In the genomic region with DNA sequence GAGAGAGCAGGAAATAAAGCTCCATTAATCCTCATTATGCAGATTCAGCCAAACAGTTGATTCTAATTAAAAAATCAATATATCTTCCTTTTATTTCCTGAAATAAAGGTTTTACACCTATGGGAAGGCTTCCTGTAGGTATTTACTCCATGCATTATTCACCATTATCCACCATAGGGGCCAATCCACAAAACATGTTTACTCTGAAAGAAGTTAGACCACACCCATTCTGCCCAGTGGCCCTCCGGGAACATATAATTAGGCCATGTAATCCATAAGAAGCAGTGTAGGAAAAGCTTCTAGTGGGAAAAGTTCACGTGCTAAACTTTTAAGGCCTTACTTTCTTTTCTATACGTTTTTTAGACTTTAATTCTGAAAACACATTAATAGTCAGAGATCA, we compare ENCODE assay signal across 28 cellular contexts. TPM values are rescaled to one million over a fixed set of nuclear protein-coding genes. Genes with fewer than 3 reads are reported as not detected.
DNase-seq lines count a peak whose midpoint lies in the region; TF ChIP-seq lines count a peak whose summit lies in the region.
"Had no signal": no experiment of that assay in that cellular context is flagged by ENCODE, and none has a peak within 500 bp of the region (broad histone marks: within the 10 kb centered on the region; RNA-seq: fewer than 3 reads in every experiment).

No MANE protein-coding gene starts in this region.

- intact Hi-C loops in colonic mucosa (cut with DNase I) = no loop called here

- H3K27me3 ChIP-seq in Karpas-422 (ENCODE audit: low read length) (no peaks in the 10 kb centered on the region), colonic mucosa (no peaks in the 10 kb centered on the region)
- H3K27me3 ChIP-seq: BE2C, breast epithelium, neutrophil had no signal

- H3K36me3 Mint-ChIP-seq in neural crest cell (ENCODE audit: low read depth) = peaks cover 11% of the 10 kb centered on the region
- H3K36me3 Mint-ChIP-seq in chondrocyte (ENCODE audit: low read depth) = no peaks in the 10 kb centered on the region
- H3K36me3 Mint-ChIP-seq: activated naive CD8-positive, alpha-beta T cell; memory B cell had no signal

- H3K4me3 Mint-ChIP-seq in neural crest cell = peak overlapping the region; percentile 2
- H3K4me3 Mint-ChIP-seq in chondrocyte (ENCODE audit: unreplicated experiment) = no peak overlapping the region
- H3K4me3 Mint-ChIP-seq: activated B cell treated with CpG ODN at 0.5 μM for 24 hours; activated naive CD8-positive, alpha-beta T cell; CD8-positive, alpha-beta T cell; memory B cell; T-cell had no signal

- 0 out of 2 replicates have a peak overlapping the region, but pooled peaks have one; percentile 74 for H3K27ac ChIP-seq in Karpas-422 (ENCODE audit: low read length)
- peak overlapping the region; percentile 0 for H3K27ac ChIP-seq in colonic mucosa
- H3K27ac ChIP-seq: breast epithelium, left lung, neutrophil, psoas muscle had no signal

- no peaks in the 10 kb centered on the region for H3K9me3 Mint-ChIP-seq in neural crest cell
- H3K9me3 Mint-ChIP-seq in chondrocyte (ENCODE audit: low read depth) = no peaks in the 10 kb centered on the region
- H3K9me3 Mint-ChIP-seq: activated B cell treated with CpG ODN at 0.5 μM for 24 hours; CD8-positive, alpha-beta T cell; memory B cell; T-cell had no signal

- H3K36me3 ChIP-seq in Karpas-422 (ENCODE audit: insufficient read depth, low read length) (no peaks in the 10 kb centered on the region), colonic mucosa (no peaks in the 10 kb centered on the region)
- H3K36me3 ChIP-seq: BE2C, breast epithelium, left lung, neutrophil had no signal

- no peaks in the 10 kb centered on the region for H4K20me1 ChIP-seq in Karpas-422 (ENCODE audit: insufficient read depth, low read depth, low read length)

- no peaks in the 10 kb centered on the region for H3K27me3 Mint-ChIP-seq in neural crest cell (ENCODE audit: low read depth)
- H3K27me3 Mint-ChIP-seq in chondrocyte (ENCODE audit: low read depth) = no peaks in the 10 kb centered on the region
- H3K27me3 Mint-ChIP-seq: activated B cell treated with CpG ODN at 0.5 μM for 24 hours; activated naive CD8-positive, alpha-beta T cell; memory B cell had no signal

- H3K27ac Mint-ChIP-seq in neural crest cell (ENCODE audit: unreplicated experiment) = no peak overlapping the region
- no peak overlapping the region for H3K27ac Mint-ChIP-seq in chondrocyte (ENCODE audit: unreplicated experiment)
- H3K27ac Mint-ChIP-seq: activated B cell treated with CpG ODN at 0.5 μM for 24 hours; activated naive CD8-positive, alpha-beta T cell; CD8-positive, alpha-beta T cell; memory B cell; T-cell had no signal

- H3K4me3 ChIP-seq in Karpas-422 (ENCODE audit: low read length) = no peak overlapping the region
- no peak overlapping the region for H3K4me3 ChIP-seq in colonic mucosa
- H3K4me3 ChIP-seq: breast epithelium, K562, left lung, psoas muscle had no signal

- H3K4me1 Mint-ChIP-seq in neural crest cell (peaks cover 48% of the 10 kb centered on the region), chondrocyte (ENCODE audit: low read depth) (peaks cover 26% of the 10 kb centered on the region)
- H3K4me1 Mint-ChIP-seq: memory B cell, T-cell had no signal

- no peak overlapping the region for H3K4me2 ChIP-seq in Karpas-422 (ENCODE audit: low read depth, low read length, poor library complexity, severe bottlenecking)

- H3K9me2 ChIP-seq in Karpas-422 (replicated peaks; ENCODE audit: insufficient read depth, low read length) = no peaks in the 10 kb centered on the region

- TF ChIP-seq CTCF in colonic mucosa (IDR thresholded peaks at IDR 0.05) (no peak), neural crest cell (conservative IDR thresholded peaks at IDR 0.05) (no peak), chondrocyte (IDR thresholded peaks at IDR 0.05) (no peak)

- H3K9me3 ChIP-seq in Karpas-422 (ENCODE audit: low read length) (no peaks in the 10 kb centered on the region), colonic mucosa (no peaks in the 10 kb centered on the region)
- H3K9me3 ChIP-seq: BE2C, breast epithelium, left lung, neutrophil, psoas muscle had no signal

- peak; percentile 28 for DNase-seq in NCI-H345 (lab: John Stamatoyannopoulos, UW)
- no peak for DNase-seq in NCI-H345 treated with DMSO at 0.1 percent for 48 hours (lab: John Stamatoyannopoulos, UW; ENCODE audit: unreplicated experiment)
- no peak for DNase-seq in Karpas-422
- peak; percentile 48 for DNase-seq in colonic mucosa
- DNase-seq in neural crest cell (ENCODE audit: low read depth, low spot score) = no peak
- no peak for DNase-seq in pons (ENCODE audit: low spot score)
- DNase-seq in stimulated activated CD4-positive, alpha-beta T cell treated with anti-CD3 and anti-CD28 coated beads, Interleukin-2, amount 100 ng/mL, for 24 hours = no peak
- no peak for DNase-seq in chondrocyte (ENCODE audit: low spot score)
- DNase-seq: ACHN; activated B cell treated with CpG ODN at 0.5 μM for 24 hours; activated CD4-positive, alpha-beta T cell treated with anti-CD3 and anti-CD28 coated beads, Interleukin-2, amount 50 U/mL, for 1 hour; activated effector memory CD4-positive, alpha-beta T cell treated with Interleukin-2 at 50 U/mL for 16 hours; activated T-cell treated with anti-CD3 and anti-CD28 coated beads, Interleukin-2, amount 50 U/mL, for 1 hour; BE2C; CD8-positive, alpha-beta T cell; effector CD4-positive, alpha-beta T cell; EL; left lung; NCI-H226; NK-92 treated with Interleukin-12 subunit alpha and Interleukin-12 subunit beta, amount 100 ng/mL, for 24 hours; psoas muscle; stimulated activated CD4-positive, alpha-beta T cell treated with anti-CD3 and anti-CD28 coated beads, Interleukin-4, amount 100 ng/mL, for 4 hours; T-cell had no signal

- no peaks in the 10 kb centered on the region for H3K79me2 ChIP-seq in Karpas-422 (ENCODE audit: low read length)

- H2AFZ ChIP-seq in Karpas-422 (ENCODE audit: low read length) = 0 out of 2 replicates have a peak overlapping the region, but pooled peaks have one; percentile 56

- H3K9ac ChIP-seq in Karpas-422 (ENCODE audit: low read length) = no peak overlapping the region
- H3K9ac ChIP-seq in colonic mucosa (ENCODE audit: low read depth in 2 of 2, low read length in 2 of 2) = no peak overlapping the region

- H3K4me1 ChIP-seq in Karpas-422 (ENCODE audit: low read length) (peaks cover 27% of the 10 kb centered on the region), colonic mucosa (no peaks in the 10 kb centered on the region)
- H3K4me1 ChIP-seq: BE2C, breast epithelium, psoas muscle had no signal

RNA-seq across cellular contexts. Expression of a gene that starts 57.7 kb away (rescaled TPM):
- 230 and 256 TPM in 2 replicates for total RNA-seq in Karpas-422 (2014; rRNA removed; shearing (Covaris generic); ENCODE audit: low replicate concordance)
- 100 to 1,000 TPM; 301 to 608 TPM for total RNA-seq in colonic mucosa
- 106 and 108 TPM in 2 replicates for total RNA-seq in neural crest cell
- 157 to 264 TPM (median 263 TPM) in 3 replicates for total RNA-seq in chondrocyte

Comparison
In these comparisons a context has a peak if more than half of its experiments do, and no peak if none do; other contexts are left out.
1. DNase-seq: peak in NCI-H345 (single experiment) and colonic mucosa (single experiment); none in NCI-H345 treated with DMSO at 0.1 percent for 48 hours (single experiment), Karpas-422 (single experiment), neural crest cell (single experiment), pons (single experiment), stimulated activated CD4-positive, alpha-beta T cell treated with anti-CD3 and anti-CD28 coated beads, Interleukin-2, amount 100 ng/mL, for 24 hours (0 of 2) and chondrocyte (single experiment).